ENCODE assay signal across 10 cellular contexts in genomic region chr9:72292184-72292787, GRCh38.
DNase-seq lines count a peak whose midpoint lies in the region; ATAC-seq and TF ChIP-seq lines count a peak whose summit lies in the region.
"Had no signal": no experiment of that assay in that cellular context is flagged by ENCODE, and none has a peak within 500 bp of the region (broad histone marks: within the 10 kb centered on the region; RNA-seq: fewer than 3 reads in every experiment).

No MANE protein-coding gene starts in this region.

- POLR2A ChIA-PET in AG04450 (lab: Yijun Ruan, JAX), result interaction anchor here (1.3 kb wide), 1 partner anchor 70 kb away, joined by 4 read pairs; no protein-coding TSS in a partner anchor

- peak; percentile 54 for TF ChIP-seq CTCF in AG04450 (IDR thresholded peaks at IDR 0.05; ENCODE audit: low read depth, low read length)

- peak overlapping the region; percentile 5 for H3K4me3 Mint-ChIP-seq in dendritic cell treated with granulocyte-macrophage colony-stimulating factor and Interleukin-4, amounts not matched to agents 40 ng/mL and 50 ng/mL, for 4 days
- H3K4me3 Mint-ChIP-seq in activated naive CD8-positive, alpha-beta T cell treated with anti-CD3 and anti-CD28 coated beads for 36 hours, result no peak overlapping the region
- H3K4me3 Mint-ChIP-seq: central memory CD8-positive, alpha-beta T cell; stimulated activated naive CD8-positive, alpha-beta T cell treated with anti-CD3 and anti-CD28 coated beads, Interleukin-15, Interleukin-2, amounts not matched to agents 100 ng/mL and 50 ng/mL, for 24 hours had no signal

- no peak overlapping the region for H3K27ac ChIP-seq in AG04450 (ENCODE audit: low read depth, low read length)

- H3K27me3 ChIP-seq in AG04450 (ENCODE audit: control insufficient read depth, insufficient read depth, low read length), result peaks cover 6% of the 10 kb centered on the region

- CTCF ChIA-PET in AG04450 (lab: Charles Lee), result interaction anchor here (0.6 to 6.1 kb wide), 21 partner anchors 9 to 531 kb away, joined by 3 to 61 read pairs (median 4); no protein-coding TSS in a partner anchor

- H3K36me3 Mint-ChIP-seq in dendritic cell treated with granulocyte-macrophage colony-stimulating factor and Interleukin-4, amounts not matched to agents 40 ng/mL and 50 ng/mL, for 4 days (ENCODE audit: low read depth), result peaks cover 5% of the 10 kb centered on the region
- H3K36me3 Mint-ChIP-seq in activated naive CD8-positive, alpha-beta T cell treated with anti-CD3 and anti-CD28 coated beads for 36 hours, result no peaks in the 10 kb centered on the region

- intact Hi-C loops in dendritic cell treated with granulocyte-macrophage colony-stimulating factor and Interleukin-4, amounts not matched to agents 40 ng/mL and 50 ng/mL, for 4 days (cut with micrococcal nuclease), result loop anchor here (2.0 to 5.0 kb wide), 2 partner anchors 71 to 300 kb away; no protein-coding TSS in a partner anchor

- H3K4me1 Mint-ChIP-seq in dendritic cell treated with granulocyte-macrophage colony-stimulating factor and Interleukin-4, amounts not matched to agents 40 ng/mL and 50 ng/mL, for 4 days (ENCODE audit: low read depth), result peaks cover 58% of the 10 kb centered on the region
- peaks cover 2% of the 10 kb centered on the region for H3K4me1 Mint-ChIP-seq in activated naive CD8-positive, alpha-beta T cell treated with anti-CD3 and anti-CD28 coated beads for 36 hours
- H3K4me1 Mint-ChIP-seq: central memory CD8-positive, alpha-beta T cell had no signal

- no peaks in the 10 kb centered on the region for H3K27me3 Mint-ChIP-seq in dendritic cell treated with granulocyte-macrophage colony-stimulating factor and Interleukin-4, amounts not matched to agents 40 ng/mL and 50 ng/mL, for 4 days
- peaks cover 7% of the 10 kb centered on the region for H3K27me3 Mint-ChIP-seq in activated naive CD8-positive, alpha-beta T cell treated with anti-CD3 and anti-CD28 coated beads for 36 hours

- peak overlapping the region; percentile 98 for H3K27ac Mint-ChIP-seq in dendritic cell treated with granulocyte-macrophage colony-stimulating factor and Interleukin-4, amounts not matched to agents 40 ng/mL and 50 ng/mL, for 4 days
- H3K27ac Mint-ChIP-seq in activated naive CD8-positive, alpha-beta T cell treated with anti-CD3 and anti-CD28 coated beads for 36 hours, result no peak overlapping the region
- H3K27ac Mint-ChIP-seq: stimulated activated naive CD8-positive, alpha-beta T cell treated with anti-CD3 and anti-CD28 coated beads, Interleukin-15, Interleukin-2, amounts not matched to agents 100 ng/mL and 50 ng/mL, for 24 hours had no signal

- no peak overlapping the region for H3K4me3 ChIP-seq in AG04450 (ENCODE audit: low read depth, low read length)

- ATAC-seq in GM18502 (IDR thresholded peaks at IDR 0.05; ENCODE audit: poor library complexity, unreplicated experiment), result peak; percentile 65
- no peak for ATAC-seq in activated CD4-positive, CD25-positive, alpha-beta regulatory T cell treated with anti-CD3 and anti-CD28 coated beads, Interleukin-2, amount 50 U/mL, for 24 hours
- no peak for ATAC-seq in stimulated activated naive CD8-positive, alpha-beta T cell treated with anti-CD3 and anti-CD28 coated beads, Interleukin-15, Interleukin-2, amounts not matched to agents 100 U/mL and 50 U/mL, for 24 hours

- H3K9me3 Mint-ChIP-seq in dendritic cell treated with granulocyte-macrophage colony-stimulating factor and Interleukin-4, amounts not matched to agents 40 ng/mL and 50 ng/mL, for 4 days, result peaks cover 11% of the 10 kb centered on the region
- no peaks in the 10 kb centered on the region for H3K9me3 Mint-ChIP-seq in activated naive CD8-positive, alpha-beta T cell treated with anti-CD3 and anti-CD28 coated beads for 36 hours
- H3K9me3 Mint-ChIP-seq: central memory CD8-positive, alpha-beta T cell; stimulated activated naive CD8-positive, alpha-beta T cell treated with anti-CD3 and anti-CD28 coated beads, Interleukin-15, Interleukin-2, amounts not matched to agents 100 ng/mL and 50 ng/mL, for 24 hours had no signal

- H3K9me3 ChIP-seq in AG04450 (ENCODE audit: control insufficient read depth, insufficient read depth, low read length), result no peaks in the 10 kb centered on the region; the same call in 1 of the 2 replicates

- no peak for DNase-seq in AG04450 (ENCODE audit: low read depth, low spot score)
- peak; percentile 38 for DNase-seq in NCI-H2196 (lab: John Stamatoyannopoulos, UW; ENCODE audit: unreplicated experiment)
- peak; percentile 68 for DNase-seq in midbrain (lab: John Stamatoyannopoulos, UW)
- DNase-seq in stimulated activated naive CD8-positive, alpha-beta T cell treated with anti-CD3 and anti-CD28 coated beads, Interleukin-15, Interleukin-2, amounts not matched to agents 100 U/mL and 50 U/mL, for 24 hours, result no peak
- no peak for DNase-seq in activated naive CD8-positive, alpha-beta T cell treated with anti-CD3 and anti-CD28 coated beads for 36 hours

Comparison
In these comparisons a context has a peak if more than half of its experiments do, and no peak if none do; other contexts are left out.
1. DNase-seq: peak in NCI-H2196 (single experiment) and midbrain (single experiment); none in AG04450 (single experiment), stimulated activated naive CD8-positive, alpha-beta T cell treated with anti-CD3 and anti-CD28 coated beads, Interleukin-15, Interleukin-2, amounts not matched to agents 100 U/mL and 50 U/mL, for 24 hours (single experiment) and activated naive CD8-positive, alpha-beta T cell treated with anti-CD3 and anti-CD28 coated beads for 36 hours (single experiment).